ENCODE assay signal across 1 cellular context in genomic region chr6:15906393-15906976, GRCh38.
TF ChIP-seq lines count a peak whose summit lies in the region.

No MANE protein-coding gene starts in this region.

TF ChIP-seq in K562, 482 proteins besides CTCF, POLR2A, EP300 and RAD21 (continued from another document and continues in another):
- TF ChIP-seq MAZ (CRISPR knock-in tag; conservative IDR thresholded peaks at IDR 0.05 in 1 of 2, IDR thresholded peaks at IDR 0.05 in 1 of 2), result peak in 1 of 2 experiments; percentile 7; a peak in 1 of 4 replicates
- no peak for TF ChIP-seq RBM15 (IDR thresholded peaks at IDR 0.05; ENCODE audit: insufficient read depth, low read length)
- no peak for TF ChIP-seq PRDM10 (IDR thresholded peaks at IDR 0.05; ENCODE audit: partially characterized antibody)
- no peak for TF ChIP-seq TARDBP (IDR thresholded peaks at IDR 0.05)
- no peak for TF ChIP-seq POLR3G (IDR thresholded peaks at IDR 0.05; ENCODE audit: extremely low read depth, insufficient read length, insufficient replicate concordance)
- no peak for TF ChIP-seq GATAD2B (IDR thresholded peaks at IDR 0.05; ENCODE audit: borderline replicate concordance)
- TF ChIP-seq ZBTB7A (IDR thresholded peaks at IDR 0.05; ENCODE audit: borderline replicate concordance, control insufficient read depth, low read depth, low read length), result 0 out of 2 replicates have a peak, but pooled peaks have one; percentile 22
- 0 out of 2 replicates have a peak, but pooled peaks have one; percentile 1 for TF ChIP-seq TEAD2 (tag; IDR thresholded peaks at IDR 0.05)
- 0 out of 2 replicates have a peak, but pooled peaks have one; percentile 12 for TF ChIP-seq ZNF134 (CRISPR knock-in tag; conservative IDR thresholded peaks at IDR 0.05)
- no peak for TF ChIP-seq NFE2 (IDR thresholded peaks at IDR 0.05; ENCODE audit: low read depth)
- TF ChIP-seq GTF2B (IDR thresholded peaks at IDR 0.05; ENCODE audit: extremely low read depth, insufficient read length), result no peak
- TF ChIP-seq HDAC8 (tag; IDR thresholded peaks at IDR 0.05), result 0 out of 2 replicates have a peak, but pooled peaks have one; percentile 10
- no peak; the same call in 1 of the 2 replicates for TF ChIP-seq ZNF239 (CRISPR knock-in tag; IDR thresholded peaks at IDR 0.05)
- TF ChIP-seq ZC3H11A (IDR thresholded peaks at IDR 0.05; ENCODE audit: low read depth, low read length), result no peak
- TF ChIP-seq ZNF766 (CRISPR knock-in tag; conservative IDR thresholded peaks at IDR 0.05), result no peak
- TF ChIP-seq MTF1 (CRISPR knock-in tag; IDR thresholded peaks at IDR 0.05; ENCODE audit: borderline replicate concordance), result 0 out of 2 replicates have a peak, but pooled peaks have one; percentile 11
- TF ChIP-seq ZNF695 (CRISPR knock-in tag; IDR thresholded peaks at IDR 0.05), result peak; percentile 61; the same call in 1 of the 2 replicates
- TF ChIP-seq ATF3 (IDR thresholded peaks at IDR 0.05), result no peak
- 0 out of 2 replicates have a peak, but pooled peaks have one; percentile 34 for TF ChIP-seq ATF3 (CRISPR knock-in tag; conservative IDR thresholded peaks at IDR 0.05)
- TF ChIP-seq CBX2 (IDR thresholded peaks at IDR 0.05; ENCODE audit: insufficient read depth, low read length, poor library complexity, severe bottlenecking), result no peak
- peak; percentile 36; the same call in 1 of the 2 replicates for TF ChIP-seq DIDO1 (tag; IDR thresholded peaks at IDR 0.05; ENCODE audit: low read depth)
- no peak for TF ChIP-seq PURB (CRISPR knock-in tag; IDR thresholded peaks at IDR 0.05; ENCODE audit: low read depth)
- no peak for TF ChIP-seq PREB (CRISPR knock-in tag; IDR thresholded peaks at IDR 0.05)
- no peak for TF ChIP-seq RAD51 (IDR thresholded peaks at IDR 0.05; ENCODE audit: borderline replicate concordance, low read depth)
- no peak for TF ChIP-seq HEY1 (CRISPR knock-in tag; IDR thresholded peaks at IDR 0.05; ENCODE audit: borderline replicate concordance)
- peak; percentile 23; the same call in 1 of the 2 replicates for TF ChIP-seq GMEB1 (CRISPR knock-in tag; IDR thresholded peaks at IDR 0.05)
- TF ChIP-seq ZKSCAN3 (CRISPR knock-in tag; IDR thresholded peaks at IDR 0.05), result 0 out of 2 replicates have a peak, but pooled peaks have one; percentile 17
- no peak for TF ChIP-seq BACH1 (tag; IDR thresholded peaks at IDR 0.05)
- no peak for TF ChIP-seq SETDB1 (IDR thresholded peaks at IDR 0.05; ENCODE audit: low read length)
- no peak for TF ChIP-seq BRF1 (IDR thresholded peaks at IDR 0.05; ENCODE audit: borderline replicate concordance, extremely low read depth, insufficient read length)
- 0 out of 2 replicates have a peak, but pooled peaks have one; percentile 15 for TF ChIP-seq ZNF586 (CRISPR knock-in tag; conservative IDR thresholded peaks at IDR 0.05)
- TF ChIP-seq KDM1A (IDR thresholded peaks at IDR 0.05), result no peak
- no peak for TF ChIP-seq MITF (IDR thresholded peaks at IDR 0.05)
- no peak for TF ChIP-seq RERE (CRISPR knock-in tag; IDR thresholded peaks at IDR 0.05; ENCODE audit: borderline replicate concordance)
- TF ChIP-seq ZBTB33 (CRISPR knock-in tag; IDR thresholded peaks at IDR 0.05), result peak; percentile 60
- TF ChIP-seq ZNF224 (CRISPR knock-in tag; IDR thresholded peaks at IDR 0.05), result no peak
- TF ChIP-seq PCBP2 (IDR thresholded peaks at IDR 0.05; ENCODE audit: low read depth, low read length, poor library complexity, severe bottlenecking), result no peak
- TF ChIP-seq ELF4 (CRISPR knock-in tag; IDR thresholded peaks at IDR 0.05), result no peak
- no peak for TF ChIP-seq ZMIZ1 (IDR thresholded peaks at IDR 0.05; ENCODE audit: low read depth in 2 of 2, low read length in 2 of 2)
- TF ChIP-seq HIVEP1 (CRISPR knock-in tag; IDR thresholded peaks at IDR 0.05), result 0 out of 2 replicates have a peak, but pooled peaks have one; percentile 36
